Comparison of ENCODE assay signal across 11 cellular contexts in genomic region chrX:71111851-71112468, GRCh38. TPM values are rescaled to one million over a fixed set of nuclear protein-coding genes. Genes with fewer than 3 reads are reported as not detected.
DNase-seq lines count a peak whose midpoint lies in the region; ATAC-seq, FAIRE-seq and TF ChIP-seq lines count a peak whose summit lies in the region.
"Had no signal": no experiment of that assay in that cellular context is flagged by ENCODE, and none has a peak within 500 bp of the region (broad histone marks: within the 10 kb centered on the region; RNA-seq: fewer than 3 reads in every experiment).

No MANE protein-coding gene starts in this region.

- DNase-seq in NB4 (ENCODE audit: low read depth) (peak; percentile 73), memory B cell (ENCODE audit: low spot score in 2 of 2) (peak in 1 of 2 donors; percentile 22), UCSD-AML1 (lab: John Stamatoyannopoulos, UW; ENCODE audit: unreplicated experiment) (no peak), GM19239 (ENCODE audit: insufficient read length, low spot score) (no peak), left lobe of liver (ENCODE audit: low spot score) (no peak), ACHN (no peak)

- peak overlapping the region; percentile 84 for H3K4me3 ChIP-seq in NB4 (ENCODE audit: low read depth, low read length)
- H3K4me3 ChIP-seq: SJSA1 had no signal

- no peak for FAIRE-seq in GM19239 (lab: Jason Lieb, UNC)
- FAIRE-seq: endometrium had no signal

- no peaks in the 10 kb centered on the region for H3K27me3 Mint-ChIP-seq in memory B cell

- ATAC-seq in GM18499 (IDR thresholded peaks at IDR 0.05; ENCODE audit: insufficient read depth, unreplicated experiment) (peak; percentile 14), GM21529 (IDR thresholded peaks at IDR 0.05; ENCODE audit: unreplicated experiment) (peak; percentile 27), memory B cell (ENCODE audit: low read depth) (peak; percentile 37), left lobe of liver (no peak)

- H3K27ac Mint-ChIP-seq in memory B cell = peak overlapping the region; percentile 100

- in situ Hi-C loops in ACHN (cut with HindIII; ENCODE audit: low pct_ligation_motif_present, low pct_unique_long_range_greater_than_20kb, low sequenced_read_pairs) = no loop called here

- H3K4me3 Mint-ChIP-seq in memory B cell = peak overlapping the region; percentile 98

- H3K9me3 Mint-ChIP-seq in memory B cell = no peaks in the 10 kb centered on the region

- TF ChIP-seq CTCF in NB4 (IDR thresholded peaks at IDR 0.05; ENCODE audit: low read depth, low read length) = no peak

- peaks cover 39% of the 10 kb centered on the region for H3K4me1 Mint-ChIP-seq in memory B cell

- no peak for TF ChIP-seq POLR2A in NB4 (IDR thresholded peaks at IDR 0.05; ENCODE audit: extremely low read depth, insufficient read length)

- peaks cover 20% of the 10 kb centered on the region for H3K36me3 Mint-ChIP-seq in memory B cell

RNA-seq across cellular contexts. Expression of gene IL2RG, which starts 0.6 kb away (rescaled TPM):
- 1.9 TPM for total RNA-seq in left lobe of liver
- total RNA-seq: pulmonary artery endothelial cell, SJSA1 had no signal

RNA-seq across cellular contexts. Expression of gene CXorf65, which starts 5.4 kb away (rescaled TPM):
- not detected for total RNA-seq in left lobe of liver
- total RNA-seq: pulmonary artery endothelial cell, SJSA1 had no signal

RNA-seq across cellular contexts. Expression of gene MED12, which starts 6.4 kb away (rescaled TPM):
- 9.6 TPM for total RNA-seq in left lobe of liver
- total RNA-seq: SJSA1 had no signal

RNA-seq across cellular contexts. Expression of gene FOXO4, which starts 16.3 kb away (rescaled TPM):
- 13.2 TPM for total RNA-seq in left lobe of liver
- total RNA-seq: SJSA1 had no signal

RNA-seq across cellular contexts. Expression of gene NLGN3, which starts 32.7 kb away (rescaled TPM):
- 0.20 TPM for total RNA-seq in left lobe of liver
- total RNA-seq: SJSA1 had no signal
